ENCODE assay signal across 1 cellular context in genomic region chr3:10935028-10935427, GRCh38.
TF ChIP-seq lines count a peak whose summit lies in the region.

No MANE protein-coding gene starts in this region.

TF ChIP-seq in GM23338, 12 proteins besides CTCF, POLR2A, EP300 and RAD21 (continued from another document):
- TF ChIP-seq ZNF462 (CRISPR knock-in tag; IDR thresholded peaks at IDR 0.05) = no peak
